Comparison of ENCODE assay signal across 1 cellular context in the genomic region with DNA sequence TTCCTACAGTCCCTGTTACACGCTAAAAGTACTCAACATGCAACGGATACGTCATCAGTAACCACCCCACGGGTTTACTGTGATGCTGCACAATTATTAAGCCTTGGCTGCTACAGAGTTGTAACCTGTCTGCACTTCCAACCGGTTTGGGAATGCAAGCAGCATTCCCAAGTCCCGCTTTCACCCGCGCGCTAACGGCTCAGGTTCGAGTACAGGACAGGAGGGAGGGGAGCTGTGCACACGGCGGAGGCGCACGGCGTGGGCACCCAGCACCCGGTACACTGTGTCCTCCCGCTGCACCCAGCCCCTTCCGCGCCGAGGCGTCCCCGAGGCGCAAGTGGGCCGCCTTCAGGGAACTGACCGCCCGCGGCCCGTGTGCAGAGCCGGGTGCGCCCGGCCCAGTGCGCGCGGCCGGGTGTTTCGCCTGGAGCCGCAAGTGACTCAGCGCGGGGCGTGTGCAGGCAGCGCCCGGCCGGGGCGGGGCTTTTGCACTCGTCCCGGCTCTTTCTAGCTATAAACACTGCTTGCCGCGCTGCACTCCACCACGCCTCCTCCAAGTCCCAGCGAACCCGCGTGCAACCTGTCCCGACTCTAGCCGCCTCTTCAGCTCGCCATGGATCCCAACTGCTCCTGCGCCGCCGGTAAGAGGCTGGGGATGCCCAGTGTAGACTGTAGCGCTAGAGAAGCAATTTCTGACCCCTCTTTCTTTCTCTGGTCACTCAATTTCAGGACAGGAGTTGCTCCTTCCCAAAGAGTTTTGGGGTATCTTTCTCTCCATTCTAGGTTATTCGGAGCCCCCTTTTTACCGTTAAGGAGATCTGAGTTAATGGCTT.
TF ChIP-seq lines count a peak whose summit lies in the region.

A gene (plus strand): TSS at position 542 of the 833 bp plus-strand sequence. CDS start 72 bp downstream, at position 614.

TF ChIP-seq in HepG2, 621 proteins besides CTCF, POLR2A, EP300 and RAD21 (continued from another document and continues in another):
- TF ChIP-seq SOX6 (IDR thresholded peaks at IDR 0.05) (no peak), SOX6 (CRISPR knock-in tag; IDR thresholded peaks at IDR 0.05) (peak; percentile 51), RARA (CRISPR knock-in tag; IDR thresholded peaks at IDR 0.05) (peak; percentile 67), MXD4 (CRISPR knock-in tag; IDR thresholded peaks at IDR 0.05) (peak; percentile 88), ESRRA (CRISPR knock-in tag; IDR thresholded peaks at IDR 0.05; ENCODE audit: low read depth) (peak; percentile 62; the same call in 1 of the 2 replicates), ZNF160 (CRISPR knock-in tag; IDR thresholded peaks at IDR 0.05) (peak; percentile 88), ZNF543 (CRISPR knock-in tag; IDR thresholded peaks at IDR 0.05) (no peak), RFXAP (CRISPR knock-in tag; IDR thresholded peaks at IDR 0.05; ENCODE audit: borderline replicate concordance) (peak; percentile 92; the same call in 1 of the 2 replicates), MEIS2 (CRISPR knock-in tag; IDR thresholded peaks at IDR 0.05) (peak; percentile 87), U2AF2 (IDR thresholded peaks at IDR 0.05; ENCODE audit: low read depth, low read length) (no peak), ZNF562 (CRISPR knock-in tag; IDR thresholded peaks at IDR 0.05; ENCODE audit: borderline replicate concordance) (peak; percentile 50; the same call in 1 of the 2 replicates), CENPT (CRISPR knock-in tag; IDR thresholded peaks at IDR 0.05; ENCODE audit: low read depth) (peak; percentile 8; the same call in 1 of the 2 replicates), BRD4 (CRISPR knock-in tag; IDR thresholded peaks at IDR 0.05) (peak; percentile 97), ZNF619 (CRISPR knock-in tag; IDR thresholded peaks at IDR 0.05) (0 out of 2 replicates have a peak, but pooled peaks have one; percentile 20), RCOR2 (CRISPR knock-in tag; IDR thresholded peaks at IDR 0.05) (peak; percentile 52; the same call in 1 of the 2 replicates), ZNF703 (CRISPR knock-in tag; IDR thresholded peaks at IDR 0.05; ENCODE audit: borderline replicate concordance) (peak; percentile 45; the same call in 1 of the 2 replicates), ZNF598 (CRISPR knock-in tag; IDR thresholded peaks at IDR 0.05; ENCODE audit: borderline replicate concordance) (peak; percentile 53; the same call in 1 of the 2 replicates), ZNF484 (CRISPR knock-in tag; IDR thresholded peaks at IDR 0.05; ENCODE audit: borderline replicate concordance, low read depth) (no peak), ZSCAN22 (CRISPR knock-in tag; IDR thresholded peaks at IDR 0.05) (no peak), KMT2B (CRISPR knock-in tag; IDR thresholded peaks at IDR 0.05) (peak; percentile 26; the same call in 1 of the 2 replicates), ATM (IDR thresholded peaks at IDR 0.05; ENCODE audit: borderline replicate concordance) (no peak), ZNF317 (CRISPR knock-in tag; IDR thresholded peaks at IDR 0.05) (peak; percentile 34; the same call in 1 of the 2 replicates), ARNT2 (CRISPR knock-in tag; IDR thresholded peaks at IDR 0.05; ENCODE audit: low read depth) (peak; percentile 60), EZH2 (conservative IDR thresholded peaks at IDR 0.05; ENCODE audit: low read depth, low read length) (no peak), DNMT1 (CRISPR knock-in tag; IDR thresholded peaks at IDR 0.05) (peak; percentile 89; the same call in 1 of the 2 replicates), ZNF224 (CRISPR knock-in tag; IDR thresholded peaks at IDR 0.05) (peak; percentile 63; the same call in 1 of the 2 replicates), ZNF75D (CRISPR knock-in tag; IDR thresholded peaks at IDR 0.05; ENCODE audit: borderline replicate concordance) (no peak), NFE2L1 (CRISPR knock-in tag; IDR thresholded peaks at IDR 0.05; ENCODE audit: borderline replicate concordance) (peak; percentile 88; the same call in 1 of the 2 replicates), GTF3A (CRISPR knock-in tag; conservative IDR thresholded peaks at IDR 0.05) (no peak), ZNF331 (CRISPR knock-in tag; IDR thresholded peaks at IDR 0.05) (peak; percentile 51; the same call in 1 of the 2 replicates), TSC22D2 (CRISPR knock-in tag; IDR thresholded peaks at IDR 0.05; ENCODE audit: borderline replicate concordance) (no peak; the same call in 1 of the 2 replicates), ZNF501 (CRISPR knock-in tag; IDR thresholded peaks at IDR 0.05) (peak; percentile 36; the same call in 1 of the 2 replicates), ZNF496 (CRISPR knock-in tag; IDR thresholded peaks at IDR 0.05; ENCODE audit: insufficient replicate concordance) (no peak)
- TF ChIP-seq, protein P1, sequence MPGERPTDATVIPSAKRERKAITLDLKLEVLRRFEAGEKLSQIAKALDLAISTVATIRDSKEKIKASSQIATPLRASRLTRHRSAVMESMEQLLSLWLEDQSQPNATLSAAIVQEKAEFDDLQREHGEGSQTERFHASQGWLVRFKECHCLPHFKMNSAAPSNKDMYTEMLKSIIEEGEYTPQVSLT (CRISPR knock-in tag; IDR thresholded peaks at IDR 0.05; ENCODE audit: borderline replicate concordance, low read depth): peak; percentile 53; the same call in 1 of the 2 replicates
- TF ChIP-seq, protein P2, sequence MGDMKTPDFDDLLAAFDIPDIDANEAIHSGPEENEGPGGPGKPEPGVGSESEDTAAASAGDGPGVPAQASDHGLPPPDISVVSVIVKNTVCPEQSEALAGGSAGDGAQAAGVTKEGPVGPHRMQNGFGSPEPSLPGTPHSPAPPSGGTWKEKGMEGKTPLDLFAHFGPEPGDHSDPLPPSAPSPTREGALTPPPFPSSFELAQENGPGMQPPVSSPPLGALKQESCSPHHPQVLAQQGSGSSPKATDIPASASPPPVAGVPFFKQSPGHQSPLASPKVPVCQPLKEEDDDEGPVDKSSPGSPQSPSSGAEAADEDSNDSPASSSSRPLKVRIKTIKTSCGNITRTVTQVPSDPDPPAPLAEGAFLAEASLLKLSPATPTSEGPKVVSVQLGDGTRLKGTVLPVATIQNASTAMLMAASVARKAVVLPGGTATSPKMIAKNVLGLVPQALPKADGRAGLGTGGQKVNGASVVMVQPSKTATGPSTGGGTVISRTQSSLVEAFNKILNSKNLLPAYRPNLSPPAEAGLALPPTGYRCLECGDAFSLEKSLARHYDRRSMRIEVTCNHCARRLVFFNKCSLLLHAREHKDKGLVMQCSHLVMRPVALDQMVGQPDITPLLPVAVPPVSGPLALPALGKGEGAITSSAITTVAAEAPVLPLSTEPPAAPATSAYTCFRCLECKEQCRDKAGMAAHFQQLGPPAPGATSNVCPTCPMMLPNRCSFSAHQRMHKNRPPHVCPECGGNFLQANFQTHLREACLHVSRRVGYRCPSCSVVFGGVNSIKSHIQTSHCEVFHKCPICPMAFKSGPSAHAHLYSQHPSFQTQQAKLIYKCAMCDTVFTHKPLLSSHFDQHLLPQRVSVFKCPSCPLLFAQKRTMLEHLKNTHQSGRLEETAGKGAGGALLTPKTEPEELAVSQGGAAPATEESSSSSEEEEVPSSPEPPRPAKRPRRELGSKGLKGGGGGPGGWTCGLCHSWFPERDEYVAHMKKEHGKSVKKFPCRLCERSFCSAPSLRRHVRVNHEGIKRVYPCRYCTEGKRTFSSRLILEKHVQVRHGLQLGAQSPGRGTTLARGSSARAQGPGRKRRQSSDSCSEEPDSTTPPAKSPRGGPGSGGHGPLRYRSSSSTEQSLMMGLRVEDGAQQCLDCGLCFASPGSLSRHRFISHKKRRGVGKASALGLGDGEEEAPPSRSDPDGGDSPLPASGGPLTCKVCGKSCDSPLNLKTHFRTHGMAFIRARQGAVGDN (CRISPR knock-in tag; IDR thresholded peaks at IDR 0.05): peak; percentile 85
- TF ChIP-seq, protein P3, sequence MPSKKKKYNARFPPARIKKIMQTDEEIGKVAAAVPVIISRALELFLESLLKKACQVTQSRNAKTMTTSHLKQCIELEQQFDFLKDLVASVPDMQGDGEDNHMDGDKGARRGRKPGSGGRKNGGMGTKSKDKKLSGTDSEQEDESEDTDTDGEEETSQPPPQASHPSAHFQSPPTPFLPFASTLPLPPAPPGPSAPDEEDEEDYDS (CRISPR knock-in tag; IDR thresholded peaks at IDR 0.05): peak; percentile 96
- TF ChIP-seq, protein P4, sequence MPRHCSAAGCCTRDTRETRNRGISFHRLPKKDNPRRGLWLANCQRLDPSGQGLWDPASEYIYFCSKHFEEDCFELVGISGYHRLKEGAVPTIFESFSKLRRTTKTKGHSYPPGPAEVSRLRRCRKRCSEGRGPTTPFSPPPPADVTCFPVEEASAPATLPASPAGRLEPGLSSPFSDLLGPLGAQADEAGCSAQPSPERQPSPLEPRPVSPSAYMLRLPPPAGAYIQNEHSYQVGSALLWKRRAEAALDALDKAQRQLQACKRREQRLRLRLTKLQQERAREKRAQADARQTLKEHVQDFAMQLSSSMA (CRISPR knock-in tag; IDR thresholded peaks at IDR 0.05): no peak
- TF ChIP-seq, protein P5, sequence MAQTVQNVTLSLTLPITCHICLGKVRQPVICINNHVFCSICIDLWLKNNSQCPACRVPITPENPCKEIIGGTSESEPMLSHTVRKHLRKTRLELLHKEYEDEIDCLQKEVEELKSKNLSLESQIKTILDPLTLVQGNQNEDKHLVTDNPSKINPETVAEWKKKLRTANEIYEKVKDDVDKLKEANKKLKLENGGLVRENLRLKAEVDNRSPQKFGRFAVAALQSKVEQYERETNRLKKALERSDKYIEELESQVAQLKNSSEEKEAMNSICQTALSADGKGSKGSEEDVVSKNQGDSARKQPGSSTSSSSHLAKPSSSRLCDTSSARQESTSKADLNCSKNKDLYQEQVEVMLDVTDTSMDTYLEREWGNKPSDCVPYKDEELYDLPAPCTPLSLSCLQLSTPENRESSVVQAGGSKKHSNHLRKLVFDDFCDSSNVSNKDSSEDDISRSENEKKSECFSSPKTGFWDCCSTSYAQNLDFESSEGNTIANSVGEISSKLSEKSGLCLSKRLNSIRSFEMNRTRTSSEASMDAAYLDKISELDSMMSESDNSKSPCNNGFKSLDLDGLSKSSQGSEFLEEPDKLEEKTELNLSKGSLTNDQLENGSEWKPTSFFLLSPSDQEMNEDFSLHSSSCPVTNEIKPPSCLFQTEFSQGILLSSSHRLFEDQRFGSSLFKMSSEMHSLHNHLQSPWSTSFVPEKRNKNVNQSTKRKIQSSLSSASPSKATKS (CRISPR knock-in tag; IDR thresholded peaks at IDR 0.05): no peak
- TF ChIP-seq, protein P6, sequence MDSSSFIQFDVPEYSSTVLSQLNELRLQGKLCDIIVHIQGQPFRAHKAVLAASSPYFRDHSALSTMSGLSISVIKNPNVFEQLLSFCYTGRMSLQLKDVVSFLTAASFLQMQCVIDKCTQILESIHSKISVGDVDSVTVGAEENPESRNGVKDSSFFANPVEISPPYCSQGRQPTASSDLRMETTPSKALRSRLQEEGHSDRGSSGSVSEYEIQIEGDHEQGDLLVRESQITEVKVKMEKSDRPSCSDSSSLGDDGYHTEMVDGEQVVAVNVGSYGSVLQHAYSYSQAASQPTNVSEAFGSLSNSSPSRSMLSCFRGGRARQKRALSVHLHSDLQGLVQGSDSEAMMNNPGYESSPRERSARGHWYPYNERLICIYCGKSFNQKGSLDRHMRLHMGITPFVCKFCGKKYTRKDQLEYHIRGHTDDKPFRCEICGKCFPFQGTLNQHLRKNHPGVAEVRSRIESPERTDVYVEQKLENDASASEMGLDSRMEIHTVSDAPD (CRISPR knock-in tag; IDR thresholded peaks at IDR 0.05): no peak
- TF ChIP-seq, protein P7, sequence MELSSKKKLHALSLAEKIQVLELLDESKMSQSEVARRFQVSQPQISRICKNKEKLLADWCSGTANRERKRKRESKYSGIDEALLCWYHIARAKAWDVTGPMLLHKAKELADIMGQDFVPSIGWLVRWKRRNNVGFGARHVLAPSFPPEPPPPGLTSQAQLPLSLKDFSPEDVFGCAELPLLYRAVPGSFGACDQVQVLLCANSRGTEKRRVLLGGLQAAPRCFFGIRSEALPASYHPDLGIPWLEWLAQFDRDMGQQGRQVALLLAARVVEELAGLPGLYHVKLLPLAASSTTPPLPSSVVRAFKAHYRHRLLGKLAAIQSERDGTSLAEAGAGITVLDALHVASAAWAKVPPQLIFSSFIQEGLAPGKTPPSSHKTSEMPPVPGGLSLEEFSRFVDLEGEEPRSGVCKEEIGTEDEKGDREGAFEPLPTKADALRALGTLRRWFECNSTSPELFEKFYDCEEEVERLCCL (CRISPR knock-in tag; IDR thresholded peaks at IDR 0.05; ENCODE audit: borderline replicate concordance): no peak
- TF ChIP-seq, protein P8, sequence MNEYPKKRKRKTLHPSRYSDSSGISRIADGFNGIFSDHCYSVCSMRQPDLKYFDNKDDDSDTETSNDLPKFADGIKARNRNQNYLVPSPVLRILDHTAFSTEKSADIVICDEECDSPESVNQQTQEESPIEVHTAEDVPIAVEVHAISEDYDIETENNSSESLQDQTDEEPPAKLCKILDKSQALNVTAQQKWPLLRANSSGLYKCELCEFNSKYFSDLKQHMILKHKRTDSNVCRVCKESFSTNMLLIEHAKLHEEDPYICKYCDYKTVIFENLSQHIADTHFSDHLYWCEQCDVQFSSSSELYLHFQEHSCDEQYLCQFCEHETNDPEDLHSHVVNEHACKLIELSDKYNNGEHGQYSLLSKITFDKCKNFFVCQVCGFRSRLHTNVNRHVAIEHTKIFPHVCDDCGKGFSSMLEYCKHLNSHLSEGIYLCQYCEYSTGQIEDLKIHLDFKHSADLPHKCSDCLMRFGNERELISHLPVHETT (CRISPR knock-in tag; conservative IDR thresholded peaks at IDR 0.05): 0 out of 2 replicates have a peak, but pooled peaks have one; percentile 54
- TF ChIP-seq, protein P9, sequence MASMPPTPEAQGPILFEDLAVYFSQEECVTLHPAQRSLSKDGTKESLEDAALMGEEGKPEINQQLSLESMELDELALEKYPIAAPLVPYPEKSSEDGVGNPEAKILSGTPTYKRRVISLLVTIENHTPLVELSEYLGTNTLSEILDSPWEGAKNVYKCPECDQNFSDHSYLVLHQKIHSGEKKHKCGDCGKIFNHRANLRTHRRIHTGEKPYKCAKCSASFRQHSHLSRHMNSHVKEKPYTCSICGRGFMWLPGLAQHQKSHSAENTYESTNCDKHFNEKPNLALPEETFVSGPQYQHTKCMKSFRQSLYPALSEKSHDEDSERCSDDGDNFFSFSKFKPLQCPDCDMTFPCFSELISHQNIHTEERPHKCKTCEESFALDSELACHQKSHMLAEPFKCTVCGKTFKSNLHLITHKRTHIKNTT (CRISPR knock-in tag; IDR thresholded peaks at IDR 0.05): peak; percentile 10; the same call in 1 of the 2 replicates
- TF ChIP-seq, protein P10, sequence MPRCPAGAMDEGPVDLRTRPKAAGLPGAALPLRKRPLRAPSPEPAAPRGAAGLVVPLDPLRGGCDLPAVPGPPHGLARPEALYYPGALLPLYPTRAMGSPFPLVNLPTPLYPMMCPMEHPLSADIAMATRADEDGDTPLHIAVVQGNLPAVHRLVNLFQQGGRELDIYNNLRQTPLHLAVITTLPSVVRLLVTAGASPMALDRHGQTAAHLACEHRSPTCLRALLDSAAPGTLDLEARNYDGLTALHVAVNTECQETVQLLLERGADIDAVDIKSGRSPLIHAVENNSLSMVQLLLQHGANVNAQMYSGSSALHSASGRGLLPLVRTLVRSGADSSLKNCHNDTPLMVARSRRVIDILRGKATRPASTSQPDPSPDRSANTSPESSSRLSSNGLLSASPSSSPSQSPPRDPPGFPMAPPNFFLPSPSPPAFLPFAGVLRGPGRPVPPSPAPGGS (CRISPR knock-in tag; IDR thresholded peaks at IDR 0.05): peak; percentile 90; the same call in 1 of the 2 replicates
- TF ChIP-seq, protein P11, sequence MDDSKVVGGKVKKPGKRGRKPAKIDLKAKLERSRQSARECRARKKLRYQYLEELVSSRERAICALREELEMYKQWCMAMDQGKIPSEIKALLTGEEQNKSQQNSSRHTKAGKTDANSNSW (CRISPR knock-in tag; IDR thresholded peaks at IDR 0.05; ENCODE audit: borderline replicate concordance): no peak
